In the genomic region with DNA sequence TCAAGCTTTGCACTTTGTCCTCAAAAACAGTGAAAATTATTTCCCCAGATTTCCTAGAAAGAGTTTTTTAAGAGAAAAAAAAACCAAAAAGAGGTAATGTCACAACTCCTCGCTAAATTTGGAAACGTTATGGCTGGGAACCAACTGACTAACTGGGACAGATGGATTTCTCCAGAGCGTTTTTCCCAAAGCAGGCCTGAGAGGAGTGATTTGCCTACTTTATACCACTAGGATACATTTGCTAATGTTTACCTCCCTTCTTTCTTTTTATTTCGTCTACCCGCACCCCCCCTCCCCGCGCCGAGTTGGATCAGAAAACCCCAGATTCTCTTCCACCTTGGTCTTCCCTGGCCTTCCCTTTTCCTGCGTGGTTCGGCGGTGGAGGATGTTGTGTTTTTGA, we compare ENCODE assay signal across 10 cellular contexts. TPM values are rescaled to one million over a fixed set of nuclear protein-coding genes. Genes with fewer than 3 reads are reported as not detected.
DNase-seq lines count a peak whose midpoint lies in the region; ATAC-seq, FAIRE-seq and TF ChIP-seq lines count a peak whose summit lies in the region.
"Had no signal": no experiment of that assay in that cellular context is flagged by ENCODE, and none has a peak within 500 bp of the region (broad histone marks: within the 10 kb centered on the region; RNA-seq: fewer than 3 reads in every experiment).

No MANE protein-coding gene starts in this region.

- H3K4me3 ChIP-seq in smooth muscle cell, result peak overlapping the region; percentile 41
- peak overlapping the region in 1 of 4 donors; percentile 10 for H3K4me3 ChIP-seq in pancreas

- peaks cover 46% of the 10 kb centered on the region for H3K4me1 ChIP-seq in smooth muscle cell (ENCODE audit: low read depth)
- peaks cover 13 to 43% (median 26%) of the 10 kb centered on the region in 3 donors for H3K4me1 ChIP-seq in pancreas

- TF ChIP-seq CTCF in glutamatergic neuron (IDR thresholded peaks at IDR 0.05; ENCODE audit: partially characterized antibody, unreplicated experiment), result peak; percentile 6
- TF ChIP-seq CTCF in smooth muscle cell (IDR thresholded peaks at IDR 0.05; ENCODE audit: borderline replicate concordance, insufficient read depth, poor library complexity, severe bottlenecking), result no peak
- TF ChIP-seq CTCF in pancreas (IDR thresholded peaks at IDR 0.05), result no peak

- 25% methylated on average over 11 of the region's 11 CpGs for WGBS in smooth muscle cell (ENCODE audit: low lambda C conversion rate)
- WGBS in pancreas, 2 donors, result 24 to 37% methylated on average over 11 of the region's 11 CpGs

- DNase-seq in NCI-H510A treated with DMSO at 0.1 percent for 48 hours (lab: John Stamatoyannopoulos, UW), result peak; percentile 30
- DNase-seq in NCI-H510A (lab: John Stamatoyannopoulos, UW), result no peak
- peak; percentile 75 for DNase-seq in NCI-H748 treated with DMSO at 0.1 percent for 48 hours (lab: John Stamatoyannopoulos, UW)
- no peak for DNase-seq in glutamatergic neuron
- no peak for DNase-seq in smooth muscle cell (lab: John Stamatoyannopoulos, UW; ENCODE audit: unreplicated experiment)
- DNase-seq in pancreas, result no peak
- no peak for DNase-seq in activated CD8-positive, alpha-beta memory T cell treated with anti-CD3 and anti-CD28 coated beads, Interleukin-2, amount 50 U/mL, for 48 hours
- DNase-seq: activated B cell treated with CpG ODN at 0.5 μM for 24 hours had no signal

- peak overlapping the region; percentile 96 for H3K27ac Mint-ChIP-seq in glutamatergic neuron (ENCODE audit: unreplicated experiment)
- H3K27ac Mint-ChIP-seq: activated B cell treated with CpG ODN at 0.5 μM for 24 hours had no signal

- intact Hi-C loops in pancreas (cut with DNase I), result no loop called here

- peaks cover 56% of the 10 kb centered on the region for H3K4me1 Mint-ChIP-seq in glutamatergic neuron (ENCODE audit: low read depth, unreplicated experiment)

- peak overlapping the region; percentile 88 for H2AFZ ChIP-seq in smooth muscle cell (ENCODE audit: low read depth)

- peak overlapping the region; percentile 67 for H3K4me2 ChIP-seq in smooth muscle cell

- peak overlapping the region; percentile 82 for H3K4me3 Mint-ChIP-seq in glutamatergic neuron (ENCODE audit: unreplicated experiment)
- H3K4me3 Mint-ChIP-seq: activated B cell treated with CpG ODN at 0.5 μM for 24 hours had no signal

- peak overlapping the region; percentile 80 for H3K27ac ChIP-seq in smooth muscle cell (ENCODE audit: low read depth)
- peak overlapping the region in 2 of 4 donors; percentile 68 to 85 for H3K27ac ChIP-seq in pancreas

- no peaks in the 10 kb centered on the region for H3K79me2 ChIP-seq in smooth muscle cell (ENCODE audit: low read depth)

- no peak for ATAC-seq in pancreas
- no peak for ATAC-seq in HG03135 (IDR thresholded peaks at IDR 0.05; ENCODE audit: unreplicated experiment)

- no peaks in the 10 kb centered on the region for H4K20me1 ChIP-seq in smooth muscle cell (ENCODE audit: low read depth)

- H3K9me3 Mint-ChIP-seq in glutamatergic neuron (ENCODE audit: unreplicated experiment), result peaks cover 13% of the 10 kb centered on the region
- H3K9me3 Mint-ChIP-seq: activated B cell treated with CpG ODN at 0.5 μM for 24 hours had no signal

- H3K36me3 Mint-ChIP-seq in glutamatergic neuron (ENCODE audit: unreplicated experiment), result no peaks in the 10 kb centered on the region

- H3F3A ChIP-seq in smooth muscle cell (ENCODE audit: low read depth), result peaks cover 40% of the 10 kb centered on the region

- H3K27me3 Mint-ChIP-seq in glutamatergic neuron (ENCODE audit: unreplicated experiment), result peaks cover 6% of the 10 kb centered on the region

- H3K9ac ChIP-seq in smooth muscle cell (ENCODE audit: low read depth), result peak overlapping the region; percentile 27

- no peak for FAIRE-seq in pancreas (lab: Jason Lieb, UNC)

- H3K9me3 ChIP-seq in smooth muscle cell (replicated peaks; ENCODE audit: low read depth) (no peaks in the 10 kb centered on the region), pancreas (no peaks in the 10 kb centered on the region)

- no peaks in the 10 kb centered on the region for H3K27me3 ChIP-seq in smooth muscle cell (ENCODE audit: low read depth)
- H3K27me3 ChIP-seq in pancreas, result no peaks in the 10 kb centered on the region

- H3K36me3 ChIP-seq in smooth muscle cell (ENCODE audit: low read depth), result no peaks in the 10 kb centered on the region
- peaks cover 0 to 26% (median 23%) of the 10 kb centered on the region in 3 donors for H3K36me3 ChIP-seq in pancreas

RNA-seq across cellular contexts. Expression of gene CPA2, which starts 7.2 kb away (rescaled TPM):
- total RNA-seq in glutamatergic neuron (ENCODE audit: unreplicated experiment) (not detected), smooth muscle cell (not detected in 2 replicates), pancreas (over 10,000 TPM in 1 of 6 donors, 1,000 to 10,000 TPM in 5; 5,238 to 12,479 (median 6,515) TPM)
- polyA plus RNA-seq in smooth muscle cell (0.18 TPM in 1 of 2 replicates, not detected in the other), pancreas (1,000 to 10,000 TPM; 4,251 to 4,591 TPM)
- total RNA-seq: activated B cell treated with CpG ODN at 0.5 μM for 24 hours, epithelial cell of proximal tubule had no signal

RNA-seq across cellular contexts. Expression of gene CPA4, which starts 19.1 kb away (rescaled TPM):
- not detected for total RNA-seq in glutamatergic neuron (ENCODE audit: unreplicated experiment)
- 8.8 and 14.8 TPM in 2 replicates for total RNA-seq in smooth muscle cell
- polyA plus RNA-seq in smooth muscle cell, result 6.3 and 12.3 TPM in 2 replicates
- 10 to 100 TPM in 1 of 6 donors, 1 to 10 TPM in 5; 4.5 to 12.4 (median 5.9) TPM for total RNA-seq in pancreas
- 1 to 10 TPM; 6.9 to 8.4 TPM for polyA plus RNA-seq in pancreas
- total RNA-seq: activated B cell treated with CpG ODN at 0.5 μM for 24 hours had no signal

Comparison
In these comparisons a context has a peak if more than half of its experiments do, and no peak if none do; other contexts are left out.
1. DNase-seq: peak in NCI-H510A treated with DMSO at 0.1 percent for 48 hours (single experiment) and NCI-H748 treated with DMSO at 0.1 percent for 48 hours (single experiment); none in NCI-H510A (single experiment), glutamatergic neuron (single experiment), smooth muscle cell (single experiment), pancreas (0 of 6) and activated CD8-positive, alpha-beta memory T cell treated with anti-CD3 and anti-CD28 coated beads, Interleukin-2, amount 50 U/mL, for 48 hours (single experiment).
2. RNA of gene CPA2, which starts 7.2 kb away (total RNA-seq): 5,238 to 12,479 TPM in pancreas; not detected in glutamatergic neuron (single experiment) and not detected in smooth muscle cell; every median in the first group is over 1,000 times any median in the second.